Comparison of ENCODE assay signal across 9 cellular contexts in genomic region chr7:128861957-128862570, GRCh38. TPM values are rescaled to one million over a fixed set of nuclear protein-coding genes. Genes with fewer than 3 reads are reported as not detected.
DNase-seq lines count a peak whose midpoint lies in the region; ATAC-seq, FAIRE-seq and TF ChIP-seq lines count a peak whose summit lies in the region.
"Had no signal": no experiment of that assay in that cellular context is flagged by ENCODE, and none has a peak within 500 bp of the region (broad histone marks: within the 10 kb centered on the region; RNA-seq: fewer than 3 reads in every experiment).

No MANE protein-coding gene starts in this region.

- peaks cover 7 to 15% of the 10 kb centered on the region in 2 donors for H3K4me1 ChIP-seq in kidney (ENCODE audit: control insufficient read depth in 1 of 2, insufficient read depth in 1 of 2, low read depth in 1 of 2, low read length in 2 of 2)

- DNase-seq in T-helper 2 cell treated with Interferon-gamma antibody and Interleukin-4, amounts not matched to agents 5 μg/mL and 100 μg/mL, for 36 hours (ENCODE audit: low spot score) = no peak
- DNase-seq in T-helper 2 cell = no peak
- no peak for DNase-seq in kidney
- DNase-seq in substantia nigra (lab: John Stamatoyannopoulos, UW) = no peak

- TF ChIP-seq CTCF in kidney (IDR thresholded peaks at IDR 0.05; ENCODE audit: borderline replicate concordance, extremely low read depth, insufficient read depth) = no peak

- H3K27ac Mint-ChIP-seq in T-helper 2 cell treated with Interferon-gamma antibody and Interleukin-4, amounts not matched to agents 5 μg/mL and 100 μg/mL, for 36 hours = peak overlapping the region; percentile 97
- H3K27ac Mint-ChIP-seq in activated naive CD8-positive, alpha-beta T cell = peak overlapping the region; percentile 98

- H3K27ac ChIP-seq in kidney (ENCODE audit: low read depth in 2 of 2, low read length in 2 of 2) = peak overlapping the region; percentile 40 to 64
- H3K27ac ChIP-seq in substantia nigra (ENCODE audit: low read depth, low read length, poor library complexity, severe bottlenecking) = peak overlapping the region; percentile 2

- FAIRE-seq in kidney (lab: Jason Lieb, UNC) = no peak

- H3K4me1 Mint-ChIP-seq in T-helper 2 cell treated with Interferon-gamma antibody and Interleukin-4, amounts not matched to agents 5 μg/mL and 100 μg/mL, for 36 hours (ENCODE audit: low read depth) = peaks cover 14% of the 10 kb centered on the region
- H3K4me1 Mint-ChIP-seq in activated naive CD8-positive, alpha-beta T cell (ENCODE audit: low read depth) = peaks cover 24% of the 10 kb centered on the region

- H3K36me3 Mint-ChIP-seq in T-helper 2 cell treated with Interferon-gamma antibody and Interleukin-4, amounts not matched to agents 5 μg/mL and 100 μg/mL, for 36 hours (ENCODE audit: low read depth) = peaks cover 13% of the 10 kb centered on the region
- peaks cover 5% of the 10 kb centered on the region for H3K36me3 Mint-ChIP-seq in activated naive CD8-positive, alpha-beta T cell

- intact Hi-C loops in kidney (cut with DNase I) = no loop called here

- no peaks in the 10 kb centered on the region for H3K27me3 Mint-ChIP-seq in T-helper 2 cell treated with Interferon-gamma antibody and Interleukin-4, amounts not matched to agents 5 μg/mL and 100 μg/mL, for 36 hours (ENCODE audit: low read depth)
- no peaks in the 10 kb centered on the region for H3K27me3 Mint-ChIP-seq in activated naive CD8-positive, alpha-beta T cell

- H3K4me3 ChIP-seq in kidney (ENCODE audit: low read length in 2 of 2) = peak overlapping the region; percentile 74 to 99

- H3K9ac ChIP-seq in kidney (ENCODE audit: low read length in 2 of 2) = peak overlapping the region; percentile 48 to 71

- peaks cover 0 to 14% of the 10 kb centered on the region in 2 donors for H3K36me3 ChIP-seq in kidney (ENCODE audit: control insufficient read depth in 1 of 2, insufficient read depth in 2 of 2, low read length in 2 of 2)

- H3K9me3 ChIP-seq in kidney (ENCODE audit: control insufficient read depth in 1 of 2, low read length in 2 of 2) = no peaks in the 10 kb centered on the region

- peak overlapping the region; percentile 98 for H3K4me3 Mint-ChIP-seq in T-helper 2 cell treated with Interferon-gamma antibody and Interleukin-4, amounts not matched to agents 5 μg/mL and 100 μg/mL, for 36 hours
- H3K4me3 Mint-ChIP-seq in activated naive CD8-positive, alpha-beta T cell = peak overlapping the region; percentile 100

- ATAC-seq in GM18519 (IDR thresholded peaks at IDR 0.05; ENCODE audit: low FRiP score, unreplicated experiment) (no peak), HG03354 (IDR thresholded peaks at IDR 0.05; ENCODE audit: poor library complexity, severe bottlenecking, unreplicated experiment) (no peak), HG03175 (IDR thresholded peaks at IDR 0.05; ENCODE audit: unreplicated experiment) (no peak)

- no peaks in the 10 kb centered on the region for H3K9me3 Mint-ChIP-seq in T-helper 2 cell treated with Interferon-gamma antibody and Interleukin-4, amounts not matched to agents 5 μg/mL and 100 μg/mL, for 36 hours
- H3K9me3 Mint-ChIP-seq in activated naive CD8-positive, alpha-beta T cell (ENCODE audit: low read depth) = no peaks in the 10 kb centered on the region

RNA-seq across cellular contexts. Expression of gene ATP6V1F, which starts 0.6 kb away (rescaled TPM):
- total RNA-seq in kidney = 161 TPM
- polyA plus RNA-seq in kidney (ENCODE audit: insufficient read depth, low read depth, low replicate concordance) = 684 TPM

RNA-seq across cellular contexts. Expression of gene FLNC, which starts 31.9 kb away (rescaled TPM):
- 12.2 TPM for total RNA-seq in kidney
- 2.8 TPM for polyA plus RNA-seq in kidney (ENCODE audit: insufficient read depth, low read depth, low replicate concordance)

RNA-seq across cellular contexts. Expression of gene KCP, which starts 48.4 kb away (rescaled TPM):
- 44.6 TPM for total RNA-seq in kidney
- 7.7 TPM for polyA plus RNA-seq in kidney (ENCODE audit: insufficient read depth, low read depth, low replicate concordance)
- polyA plus RNA-seq: BJ had no signal
